8 cellular contexts compared by ENCODE assay signal in the genomic region with DNA sequence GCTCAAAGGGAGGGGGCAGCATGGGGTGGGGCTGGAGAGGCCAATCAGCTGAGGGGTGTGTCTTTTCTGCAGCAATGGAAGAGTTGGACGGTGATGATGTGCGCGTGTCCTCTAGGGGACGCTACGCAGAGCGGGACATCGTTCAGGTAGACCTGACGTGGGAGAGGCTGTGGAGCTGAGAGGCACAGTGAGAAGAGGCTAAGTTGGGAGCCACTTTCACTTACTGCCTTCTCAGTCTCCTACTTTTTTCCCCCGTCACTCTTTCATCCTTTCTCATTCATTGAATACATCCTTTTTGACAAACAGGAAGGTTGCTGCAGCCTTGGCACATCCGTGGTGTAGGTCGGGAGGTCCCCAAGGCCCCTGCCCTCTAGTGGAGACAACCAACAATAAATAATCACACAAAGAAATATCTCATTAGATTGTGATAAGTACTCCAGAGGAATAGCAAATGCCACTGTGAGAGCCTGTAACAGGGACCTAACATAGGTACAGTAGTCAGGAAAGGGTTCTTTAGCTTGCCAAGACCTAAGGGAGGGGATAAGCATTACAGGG. TPM values are rescaled to one million over a fixed set of nuclear protein-coding genes. Genes with fewer than 3 reads are reported as not detected.
DNase-seq lines count a peak whose midpoint lies in the region; ATAC-seq and TF ChIP-seq lines count a peak whose summit lies in the region.

No MANE protein-coding gene starts in this region.

- DNase-seq in EH (ENCODE audit: low read depth) (peak; percentile 23), fibroblast of villous mesenchyme (ENCODE audit: low read depth) (no peak), DMS153 (lab: John Stamatoyannopoulos, UW) (no peak), psoas muscle (no peak)
- peak; percentile 80 for DNase-seq in activated CD4-positive, alpha-beta T cell treated with anti-CD3 and anti-CD28 coated beads for 48 hours

- peaks cover 19% of the 10 kb centered on the region for H3K4me1 Mint-ChIP-seq in stimulated activated memory B cell treated with anti-CD40 and anti-IgM and Interleukin-4, amounts not matched to agents 10 μg/mL and 1 μg/mL and 100 μg/mL, for 72 hours

- H3K27ac Mint-ChIP-seq in stimulated activated memory B cell treated with anti-CD40 and anti-IgM and Interleukin-4, amounts not matched to agents 10 μg/mL and 1 μg/mL and 100 μg/mL, for 72 hours: peak overlapping the region; percentile 15

- H3K27me3 ChIP-seq in KMS-11 (ENCODE audit: insufficient read depth, low read depth): no peaks in the 10 kb centered on the region
- H3K27me3 ChIP-seq in psoas muscle (ENCODE audit: insufficient read depth in 3 of 3, low read length in 2 of 3): no peaks in the 10 kb centered on the region

- intact Hi-C loops in psoas muscle (cut with DNase I): no loop called here

- no peak overlapping the region for H3K27ac ChIP-seq in KMS-11
- no peak overlapping the region for H3K27ac ChIP-seq in psoas muscle

- H3K36me3 Mint-ChIP-seq in stimulated activated memory B cell treated with anti-CD40 and anti-IgM and Interleukin-4, amounts not matched to agents 10 μg/mL and 1 μg/mL and 100 μg/mL, for 72 hours: no peaks in the 10 kb centered on the region

- no peak overlapping the region for H3K9ac ChIP-seq in KMS-11

- no peaks in the 10 kb centered on the region for H4K20me1 ChIP-seq in KMS-11 (ENCODE audit: insufficient read depth)

- no peak overlapping the region for H2AFZ ChIP-seq in KMS-11 (ENCODE audit: low read depth)

- TF ChIP-seq CTCF in KMS-11 (conservative IDR thresholded peaks at IDR 0.05; ENCODE audit: low read depth, low read length) (peak; percentile 73), fibroblast of villous mesenchyme (IDR thresholded peaks at IDR 0.05; ENCODE audit: insufficient read depth, low read depth, low read length) (peak; percentile 19), psoas muscle (IDR thresholded peaks at IDR 0.05) (no peak)

- 8 to 14% (median 13%) methylated on average over 11 of the region's 11 CpGs for WGBS in psoas muscle, 3 donors

- peaks cover 3% of the 10 kb centered on the region for H3K79me2 ChIP-seq in KMS-11 (ENCODE audit: insufficient read depth, low read depth)

- H3K9me3 ChIP-seq in psoas muscle: no peaks in the 10 kb centered on the region

- peak overlapping the region; percentile 75 for H3K4me3 Mint-ChIP-seq in stimulated activated memory B cell treated with anti-CD40 and anti-IgM and Interleukin-4, amounts not matched to agents 10 μg/mL and 1 μg/mL and 100 μg/mL, for 72 hours

- no peaks in the 10 kb centered on the region for H3K27me3 Mint-ChIP-seq in stimulated activated memory B cell treated with anti-CD40 and anti-IgM and Interleukin-4, amounts not matched to agents 10 μg/mL and 1 μg/mL and 100 μg/mL, for 72 hours

- H3K4me1 ChIP-seq in KMS-11 (ENCODE audit: low read depth, poor library complexity, severe bottlenecking) (no peaks in the 10 kb centered on the region), psoas muscle (no peaks in the 10 kb centered on the region)

- no peak for ATAC-seq in stimulated activated memory B cell treated with anti-CD40 and anti-IgM and Interleukin-4, amounts not matched to agents 10 μg/mL and 1 μg/mL and 100 μg/mL, for 72 hours
- no peak for ATAC-seq in GM21390 (IDR thresholded peaks at IDR 0.05; ENCODE audit: unreplicated experiment)
- ATAC-seq in psoas muscle: no peak

- H3K4me3 ChIP-seq in KMS-11 (IDR thresholded peaks at IDR 0.05; ENCODE audit: insufficient read depth, low read depth, low read length): no peak overlapping the region
- no peak overlapping the region for H3K4me3 ChIP-seq in fibroblast of villous mesenchyme (ENCODE audit: low read depth, low read length)
- H3K4me3 ChIP-seq in psoas muscle: no peak overlapping the region

- no peaks in the 10 kb centered on the region for H3K9me3 Mint-ChIP-seq in stimulated activated memory B cell treated with anti-CD40 and anti-IgM and Interleukin-4, amounts not matched to agents 10 μg/mL and 1 μg/mL and 100 μg/mL, for 72 hours

- H3K4me2 ChIP-seq in KMS-11: no peak overlapping the region

- H3K36me3 ChIP-seq in KMS-11 (ENCODE audit: insufficient read depth): no peaks in the 10 kb centered on the region
- no peaks in the 10 kb centered on the region for H3K36me3 ChIP-seq in psoas muscle (ENCODE audit: insufficient read depth in 1 of 2, low read depth in 1 of 2)

RNA-seq across cellular contexts. Expression of gene BRPF1, which starts 4.4 kb away (rescaled TPM):
- total RNA-seq in fibroblast of villous mesenchyme: 15.5 and 17.3 TPM in 2 replicates
- total RNA-seq in psoas muscle: 10 to 100 TPM in 3 of 4 donors, 1 to 10 TPM in 1; 9.9 to 16.1 (median 12.5) TPM
- 1 to 10 TPM; 6.8 to 9.8 (median 9.0) TPM for polyA plus RNA-seq in psoas muscle

RNA-seq across cellular contexts. Expression of gene OGG1, which starts 22.6 kb away (rescaled TPM):
- total RNA-seq in fibroblast of villous mesenchyme: 19.0 and 32.2 TPM in 2 replicates
- total RNA-seq in psoas muscle: 1 to 10 TPM; 6.9 to 9.5 (median 8.1) TPM
- 10 to 100 TPM in 1 of 3 donors, 1 to 10 TPM in 2; 6.3 to 19.7 (median 9.1) TPM for polyA plus RNA-seq in psoas muscle

RNA-seq across cellular contexts. Expression of gene CPNE9, which starts 23.5 kb away (rescaled TPM):
- total RNA-seq in fibroblast of villous mesenchyme: not detected in 2 replicates
- not detected for total RNA-seq in psoas muscle
- polyA plus RNA-seq in psoas muscle: under 1 TPM in 1 of 3 donors, not detected in 2; 0.05 TPM

RNA-seq across cellular contexts. Expression of gene CAMK1, which starts 42.6 kb away (rescaled TPM):
- 27.6 and 30.0 TPM in 2 replicates for total RNA-seq in fibroblast of villous mesenchyme
- total RNA-seq in psoas muscle: 1 to 10 TPM; 4.5 to 7.2 (median 5.5) TPM
- polyA plus RNA-seq in psoas muscle: 1 to 10 TPM; 3.9 to 5.7 (median 5.5) TPM

Comparison
In these comparisons a context has a peak if more than half of its experiments do, and no peak if none do; other contexts are left out.
1. DNase-seq: peak in EH (single experiment) and activated CD4-positive, alpha-beta T cell treated with anti-CD3 and anti-CD28 coated beads for 48 hours (single experiment); none in fibroblast of villous mesenchyme (single experiment), DMS153 (single experiment) and psoas muscle (0 of 2).